Comparison of ENCODE assay signal across 8 cellular contexts in the genomic region with DNA sequence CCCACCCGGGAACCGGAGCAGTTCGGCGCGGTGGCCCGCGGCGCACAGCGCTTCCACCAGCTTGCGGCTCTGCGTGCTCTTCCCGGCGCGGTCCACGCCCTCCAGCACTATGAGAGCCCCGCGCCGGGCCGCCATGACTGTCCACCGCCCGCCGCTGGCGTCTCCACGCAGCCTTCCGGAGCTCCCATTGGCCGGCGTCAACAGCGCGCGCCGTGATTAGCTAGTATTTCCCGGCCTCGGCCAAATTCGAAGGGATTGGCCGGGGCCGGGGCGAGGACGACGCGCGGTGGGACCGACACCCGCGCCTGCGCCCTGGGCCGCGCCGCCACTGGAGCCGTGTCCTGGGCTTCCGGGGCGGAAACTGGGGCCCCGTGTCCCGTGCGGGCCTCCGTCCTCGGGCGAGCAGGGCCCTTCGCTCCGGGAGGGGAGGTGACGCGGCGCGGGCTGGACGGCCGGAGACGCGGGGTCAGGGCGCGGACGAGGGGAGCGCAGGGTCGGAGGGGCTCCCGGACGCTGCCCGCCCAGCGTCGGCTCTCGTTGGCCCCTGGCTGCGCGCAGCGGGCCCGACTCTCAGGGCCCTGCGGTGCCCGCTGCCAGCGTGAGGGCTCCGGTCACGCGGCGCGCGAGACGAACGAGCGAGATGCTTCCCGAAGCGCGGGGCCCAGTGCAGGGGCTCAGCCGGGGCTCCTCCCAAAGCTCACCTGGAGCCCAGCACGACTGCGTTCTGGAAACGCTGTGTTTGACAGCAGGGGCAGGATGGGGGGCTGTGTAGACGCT. TPM values are rescaled to one million over a fixed set of nuclear protein-coding genes. Genes with fewer than 3 reads are reported as not detected.
A peak's percentile ranks its signal among the peaks of the same experiment; 100 is the strongest.
DNase-seq lines count a peak whose midpoint lies in the region; ATAC-seq and TF ChIP-seq lines count a peak whose summit lies in the region.

A gene with protein sequence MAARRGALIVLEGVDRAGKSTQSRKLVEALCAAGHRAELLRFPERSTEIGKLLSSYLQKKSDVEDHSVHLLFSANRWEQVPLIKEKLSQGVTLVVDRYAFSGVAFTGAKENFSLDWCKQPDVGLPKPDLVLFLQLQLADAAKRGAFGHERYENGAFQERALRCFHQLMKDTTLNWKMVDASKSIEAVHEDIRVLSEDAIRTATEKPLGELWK (minus strand): TSS at position 167 of the 777 bp plus-strand sequence. CDS start 32 bp downstream, at position 135.

- H3K9me3 ChIP-seq in PC-9 (ENCODE audit: insufficient read depth, low read depth) = no peaks in the 10 kb centered on the region
- H3K9me3 ChIP-seq in mucosa of rectum (ENCODE audit: control insufficient read depth in 2 of 2, low read length in 2 of 2) = no peaks in the 10 kb centered on the region

- intact Hi-C loops in PC-9 (cut with micrococcal nuclease; ENCODE audit: unreplicated experiment) = loop anchor here (1.0 kb wide), 2 partner anchors 14 to 194 kb away; no protein-coding TSS in a partner anchor

- H3K79me2 ChIP-seq in PC-9 (ENCODE audit: low read depth) = peaks cover 70% of the 10 kb centered on the region

- peak within 1 kb of the TSS; percentile 91 to 95 for H3K9ac ChIP-seq in mucosa of rectum (ENCODE audit: low read depth in 1 of 2, low read length in 2 of 2)

- DNase-seq in DMS153 (lab: John Stamatoyannopoulos, UW) = peak; percentile 84
- peak; percentile 95 for DNase-seq in KBM-7
- peak; percentile 93 to 100 for DNase-seq in PC-9
- peak; percentile 94 for DNase-seq in activated T-cell treated with anti-CD3 and anti-CD28 coated beads, Interleukin-2, amount 50 U/mL, for 1 hour
- DNase-seq in epithelial cell of proximal tubule (ENCODE audit: low read depth) = no peak
- peak; percentile 95 for DNase-seq in stimulated activated CD8-positive, alpha-beta memory T cell treated with anti-CD3 and anti-CD28 coated beads, Interleukin-4, amount 100 ng/mL, for 48 hours

- CTCF ChIA-PET in PC-9 (lab: Charles Lee) = interaction anchor here (1.1 to 1.2 kb wide), 3 partner anchors 15 to 192 kb away, joined by 3 to 10 read pairs (median 5); a partner anchor contains a TSS

- in situ Hi-C loops in KBM-7 (cut with MboI; ENCODE audit: low pct_unique_long_range_greater_than_20kb, low sequenced_read_pairs) = no loop called here

- H4K20me1 ChIP-seq in PC-9 (ENCODE audit: insufficient read depth) = 0 out of 2 replicates have a peak, but pooled peaks cover 9% of the 10 kb centered on the region

- BruUV-seq in PC-9 (replicated peaks; lab: Mats Ljungman, UMichigan) = TSS peak; percentile 46

- ATAC-seq in GM21619 (IDR thresholded peaks at IDR 0.05; ENCODE audit: unreplicated experiment) = peak; percentile 89

- H3K4me1 ChIP-seq in PC-9 (replicated peaks; ENCODE audit: insufficient read depth) = peaks cover 13% of the 10 kb centered on the region
- H3K4me1 ChIP-seq in mucosa of rectum (ENCODE audit: control insufficient read depth in 2 of 2, insufficient read depth in 2 of 2, low read length in 2 of 2) = peaks cover 17 to 19% of the 10 kb centered on the region in 2 donors

- peaks cover 10% of the 10 kb centered on the region; the same call in 1 of the 2 replicates for H3F3A ChIP-seq in PC-9 (ENCODE audit: insufficient read depth, low read depth)

- H3K36me3 ChIP-seq in PC-9 (ENCODE audit: low read depth) (peaks cover 17% of the 10 kb centered on the region), mucosa of rectum (ENCODE audit: control insufficient read depth in 2 of 2, insufficient read depth in 2 of 2, low read length in 2 of 2) (peaks cover 8 to 12% of the 10 kb centered on the region in 2 donors)

- TF ChIP-seq CTCF in PC-9 (conservative IDR thresholded peaks at IDR 0.05) (no peak), epithelial cell of proximal tubule (conservative IDR thresholded peaks at IDR 0.05; ENCODE audit: low read depth, low read length) (no peak)

- peak within 1 kb of the TSS; percentile 72 for H3K27ac ChIP-seq in PC-9
- H3K27ac ChIP-seq in mucosa of rectum (ENCODE audit: low read depth in 2 of 2, low read length in 2 of 2) = peak within 1 kb of the TSS; percentile 83 to 91

- peak within 1 kb of the TSS; percentile 96 for H2AFZ ChIP-seq in PC-9

- POLR2A ChIA-PET in PC-9 (lab: Charles Lee; ENCODE audit: unreplicated experiment) = interaction anchor here (0.5 to 1.5 kb wide), 13 partner anchors 15 to 1368 kb away, joined by 3 to 62 read pairs (median 4); a partner anchor contains a TSS

- no peaks in the 10 kb centered on the region for H3K9me2 ChIP-seq in PC-9 (ENCODE audit: insufficient read depth)

- peak within 1 kb of the TSS; percentile 95 for H3K4me3 ChIP-seq in PC-9
- peak within 1 kb of the TSS; percentile 94 for H3K4me3 ChIP-seq in epithelial cell of proximal tubule (ENCODE audit: low read depth, low read length)
- H3K4me3 ChIP-seq in mucosa of rectum (ENCODE audit: low read length in 2 of 2) = peak within 1 kb of the TSS; percentile 84 to 94

- H3K4me2 ChIP-seq in PC-9 = peak within 1 kb of the TSS; percentile 88

- H3K27me3 ChIP-seq in PC-9 (ENCODE audit: insufficient read depth, low read depth) = no peaks in the 10 kb centered on the region
- no peaks in the 10 kb centered on the region for H3K27me3 ChIP-seq in mucosa of rectum (ENCODE audit: control insufficient read depth in 2 of 2, insufficient read depth in 2 of 2, low read length in 2 of 2)

RNA-seq across cellular contexts. Expression of the gene that starts here (rescaled TPM):
- total RNA-seq in PC-9 (2021) = 183 and 191 TPM in 2 replicates
- total RNA-seq in epithelial cell of proximal tubule = 102 and 128 TPM in 2 replicates
